Comparison of ENCODE assay signal across 8 cellular contexts in the genomic region with DNA sequence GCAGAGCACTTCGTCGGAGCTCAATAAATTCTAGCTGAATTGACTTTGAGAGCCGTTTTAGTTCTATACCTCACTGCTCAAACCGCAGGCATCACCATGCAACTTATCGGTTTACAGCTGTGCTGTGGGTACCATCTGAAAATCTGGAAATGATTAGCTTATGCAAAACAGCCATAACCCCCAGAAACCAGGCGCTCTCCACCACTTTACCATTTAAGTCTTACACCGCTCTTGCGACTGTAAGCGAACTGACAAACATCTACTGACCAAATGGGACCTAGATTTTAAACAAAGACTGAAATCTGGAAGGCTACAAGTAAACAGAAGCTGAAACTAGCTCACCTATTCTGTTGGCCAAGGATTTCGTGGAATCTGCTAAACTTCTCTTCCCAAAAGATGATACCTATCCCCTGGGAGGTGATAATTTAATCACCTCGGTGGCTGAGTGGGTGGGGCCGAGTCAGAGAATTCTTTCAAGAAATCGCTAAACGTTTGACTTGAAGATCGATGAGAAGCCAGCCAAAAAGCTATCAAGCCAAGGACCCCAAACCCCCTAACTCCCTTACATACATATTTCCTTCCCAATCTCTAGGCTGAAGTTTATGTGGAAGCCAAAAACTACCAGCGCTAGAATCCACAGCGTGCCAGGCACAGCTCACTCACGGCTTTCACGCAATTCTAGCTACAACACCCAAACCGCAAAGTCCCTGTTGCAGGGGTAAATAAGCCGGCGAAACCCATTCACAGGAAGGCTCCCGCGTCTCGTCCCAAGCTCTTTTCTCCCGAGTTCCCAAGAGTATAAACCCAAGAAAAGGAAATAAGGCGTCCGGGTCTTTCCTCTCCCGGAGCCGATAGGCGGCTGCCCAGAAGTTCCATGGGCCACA. TPM values are rescaled to one million over a fixed set of nuclear protein-coding genes. Genes with fewer than 3 reads are reported as not detected.
DNase-seq lines count a peak whose midpoint lies in the region; ATAC-seq and TF ChIP-seq lines count a peak whose summit lies in the region.

No MANE protein-coding gene starts in this region.

- peaks cover 53% of the 10 kb centered on the region for H4K20me1 ChIP-seq in smooth muscle cell (ENCODE audit: low read depth)

- no peaks in the 10 kb centered on the region for H3K9me3 Mint-ChIP-seq in Caco-2 (ENCODE audit: unreplicated experiment)
- H3K9me3 Mint-ChIP-seq in activated T-cell treated with anti-CD3 and anti-CD28 coated beads, Interleukin-2, amount 50 U/mL, for 4 hours, result no peaks in the 10 kb centered on the region

- peaks cover 4% of the 10 kb centered on the region for H3K27me3 Mint-ChIP-seq in Caco-2 (ENCODE audit: insufficient read depth, unreplicated experiment)
- no peaks in the 10 kb centered on the region for H3K27me3 Mint-ChIP-seq in activated T-cell treated with anti-CD3 and anti-CD28 coated beads, Interleukin-2, amount 50 U/mL, for 4 hours (ENCODE audit: low read depth)

- no peaks in the 10 kb centered on the region for H3K36me3 ChIP-seq in Caco-2 (ENCODE audit: control insufficient read depth, insufficient read depth, low read length)
- H3K36me3 ChIP-seq in smooth muscle cell (ENCODE audit: low read depth), result no peaks in the 10 kb centered on the region

- H3K27ac ChIP-seq in right cardiac atrium (ENCODE audit: low read length) (peak overlapping the region; percentile 87), smooth muscle cell (ENCODE audit: low read depth) (peak overlapping the region; percentile 99)

- 9% methylated on average over 31 of the region's 31 CpGs for WGBS in right cardiac atrium
- WGBS in smooth muscle cell (ENCODE audit: low lambda C conversion rate), result 13% methylated on average over 31 of the region's 31 CpGs

- H3K4me1 Mint-ChIP-seq in Caco-2 (ENCODE audit: low read depth, unreplicated experiment), result no peaks in the 10 kb centered on the region
- peaks cover 38% of the 10 kb centered on the region for H3K4me1 Mint-ChIP-seq in activated T-cell treated with anti-CD3 and anti-CD28 coated beads, Interleukin-2, amount 50 U/mL, for 4 hours (ENCODE audit: low read depth)

- H2AFZ ChIP-seq in smooth muscle cell (ENCODE audit: low read depth), result no peak overlapping the region

- intact Hi-C loops in Caco-2 (cut with micrococcal nuclease; ENCODE audit: unreplicated experiment), result loop anchor here (2.0 to 5.0 kb wide), 5 partner anchors 45 to 311 kb away; a partner anchor contains a TSS
- intact Hi-C loops in right cardiac atrium (cut with DNase I), result loop anchor here in 2 of 4 donors (10.0 kb wide), 1 partner anchor 71 kb away; no protein-coding TSS in a partner anchor

- CTCF ChIA-PET in Caco-2 (lab: Charles Lee), result interaction anchor here (0.7 to 1.6 kb wide), 3 partner anchors 88 to 430 kb away, joined by 3 to 6 read pairs (median 4); no protein-coding TSS in a partner anchor

- H3K36me3 Mint-ChIP-seq in Caco-2 (ENCODE audit: insufficient read depth, unreplicated experiment), result peaks cover 14% of the 10 kb centered on the region
- peaks cover 3% of the 10 kb centered on the region for H3K36me3 Mint-ChIP-seq in activated T-cell treated with anti-CD3 and anti-CD28 coated beads, Interleukin-2, amount 50 U/mL, for 4 hours (ENCODE audit: insufficient read depth)

- ATAC-seq in GM19351 (IDR thresholded peaks at IDR 0.05; ENCODE audit: unreplicated experiment) (peak; percentile 52), HG03432 (IDR thresholded peaks at IDR 0.05; ENCODE audit: unreplicated experiment) (peak; percentile 58), right cardiac atrium (no peak)
- ATAC-seq in activated T-cell treated with anti-CD3 and anti-CD28 coated beads, Interleukin-2, amount 50 U/mL, for 4 hours, result no peak

- peaks cover 2% of the 10 kb centered on the region; the same call in 1 of the 2 replicates for H3K4me1 ChIP-seq in Caco-2
- peaks cover 2% of the 10 kb centered on the region for H3K4me1 ChIP-seq in right cardiac atrium (ENCODE audit: control insufficient read depth, insufficient read depth, low read length)
- H3K4me1 ChIP-seq in smooth muscle cell (ENCODE audit: low read depth), result peaks cover 15% of the 10 kb centered on the region

- H3K4me2 ChIP-seq in smooth muscle cell, result peak overlapping the region; percentile 93

- DNase-seq in Caco-2 (no peak), right cardiac atrium (no peak), smooth muscle cell (lab: John Stamatoyannopoulos, UW; ENCODE audit: unreplicated experiment) (no peak), activated gamma-delta T cell treated with Interleukin-2 at 50 U/mL for 16 hours (no peak), NCI-H1436 (lab: John Stamatoyannopoulos, UW) (no peak)
- no peak for DNase-seq in activated T-cell treated with anti-CD3 and anti-CD28 coated beads, Interleukin-2, amount 50 U/mL, for 4 hours

- H3K27me3 ChIP-seq in Caco-2 (replicated peaks; ENCODE audit: control insufficient read depth, insufficient read depth, low read length) (no peaks in the 10 kb centered on the region), right cardiac atrium (ENCODE audit: control insufficient read depth, insufficient read depth) (no peaks in the 10 kb centered on the region), smooth muscle cell (ENCODE audit: low read depth) (no peaks in the 10 kb centered on the region)

- H3K27ac Mint-ChIP-seq in Caco-2 (ENCODE audit: unreplicated experiment), result peak overlapping the region; percentile 98

- H3K4me3 Mint-ChIP-seq in Caco-2 (ENCODE audit: unreplicated experiment), result peak overlapping the region; percentile 89
- H3K4me3 Mint-ChIP-seq in activated T-cell treated with anti-CD3 and anti-CD28 coated beads, Interleukin-2, amount 50 U/mL, for 4 hours, result peak overlapping the region; percentile 98

- no peak for TF ChIP-seq CTCF in Caco-2 (IDR thresholded peaks at IDR 0.05; ENCODE audit: insufficient read depth in 1 of 2, low read depth in 1 of 2, low read length in 1 of 2, severe bottlenecking in 1 of 2, unreplicated experiment in 1 of 2)
- TF ChIP-seq CTCF in smooth muscle cell (IDR thresholded peaks at IDR 0.05; ENCODE audit: borderline replicate concordance, insufficient read depth, poor library complexity, severe bottlenecking), result no peak

- H3K9ac ChIP-seq in smooth muscle cell (ENCODE audit: low read depth), result peak overlapping the region; percentile 98

- POLR2A ChIA-PET in Caco-2 (lab: Charles Lee), result interaction anchor here (0.6 to 2.5 kb wide), 6 partner anchors 45 to 212 kb away, joined by 3 to 17 read pairs (median 5); a partner anchor contains a TSS

- peaks cover 2% of the 10 kb centered on the region for H3F3A ChIP-seq in smooth muscle cell (ENCODE audit: low read depth)

- TSS peak; percentile 61 for BruUV-seq in Caco-2 (replicated peaks; lab: Mats Ljungman, UMichigan)

- peak overlapping the region; percentile 67 for H3K4me3 ChIP-seq in Caco-2 (ENCODE audit: low read depth, low read length)
- peak overlapping the region; percentile 94 for H3K4me3 ChIP-seq in right cardiac atrium (ENCODE audit: low read length)
- peak overlapping the region; percentile 79 for H3K4me3 ChIP-seq in smooth muscle cell

- H3K9me3 ChIP-seq in Caco-2 (no peaks in the 10 kb centered on the region), right cardiac atrium (ENCODE audit: control insufficient read depth, low read length) (no peaks in the 10 kb centered on the region), smooth muscle cell (replicated peaks; ENCODE audit: low read depth) (no peaks in the 10 kb centered on the region)

- peaks cover 56% of the 10 kb centered on the region for H3K79me2 ChIP-seq in smooth muscle cell (ENCODE audit: low read depth)

RNA-seq across cellular contexts. Expression of a gene that starts 0.6 kb away (rescaled TPM):
- total RNA-seq in Caco-2 (2022) (21.4 and 24.6 TPM in 2 replicates), right cardiac atrium (10 to 100 TPM; 10.1 to 13.5 (median 12.3) TPM), smooth muscle cell (42.7 and 77.5 TPM in 2 replicates)
- total RNA-seq in activated T-cell treated with anti-CD3 and anti-CD28 coated beads, Interleukin-2, amount 50 U/mL, for 4 hours, result 10 to 100 TPM; 24.5 to 30.2 (median 28.2) TPM
- polyA plus RNA-seq in right cardiac atrium (4.3 TPM), smooth muscle cell (18.3 and 18.8 TPM in 2 replicates)

RNA-seq across cellular contexts. Expression of a gene that starts 33.9 kb away (rescaled TPM):
- total RNA-seq in Caco-2 (2022) (5.2 and 8.8 TPM in 2 replicates), right cardiac atrium (10 to 100 TPM in 2 of 4 donors, 1 to 10 TPM in 2; 8.2 to 16.4 (median 11.6) TPM), smooth muscle cell (0.18 TPM in 1 of 2 replicates, not detected in the other)
- under 1 TPM; 0.43 to 0.96 (median 0.61) TPM for total RNA-seq in activated T-cell treated with anti-CD3 and anti-CD28 coated beads, Interleukin-2, amount 50 U/mL, for 4 hours
- polyA plus RNA-seq in right cardiac atrium (8.2 TPM), smooth muscle cell (0.90 and 1.3 TPM in 2 replicates)

RNA-seq across cellular contexts. Expression of a gene that starts 45.0 kb away (rescaled TPM):
- total RNA-seq in Caco-2 (2022) (15.9 and 19.2 TPM in 2 replicates), right cardiac atrium (10 to 100 TPM; 16.7 to 19.0 (median 17.4) TPM), smooth muscle cell (30.4 and 32.7 TPM in 2 replicates)
- total RNA-seq in activated T-cell treated with anti-CD3 and anti-CD28 coated beads, Interleukin-2, amount 50 U/mL, for 4 hours, result 10 to 100 TPM in 2 of 3 donors, 1 to 10 TPM in 1; 9.5 to 11.6 (median 10.8) TPM
- polyA plus RNA-seq in right cardiac atrium (7.0 TPM), smooth muscle cell (15.1 and 16.5 TPM in 2 replicates)

Comparison
In these comparisons a context has a peak if more than half of its experiments do, and no peak if none do; other contexts are left out.
1. ATAC-seq: peak in GM19351 (single experiment) and HG03432 (single experiment); none in activated T-cell treated with anti-CD3 and anti-CD28 coated beads, Interleukin-2, amount 50 U/mL, for 4 hours (0 of 2) and right cardiac atrium (0 of 2).
2. Peak in every context shown above with its lines, with median percentiles within 50 percentile points of each other: H3K4me3 ChIP-seq.